In the genomic region with DNA sequence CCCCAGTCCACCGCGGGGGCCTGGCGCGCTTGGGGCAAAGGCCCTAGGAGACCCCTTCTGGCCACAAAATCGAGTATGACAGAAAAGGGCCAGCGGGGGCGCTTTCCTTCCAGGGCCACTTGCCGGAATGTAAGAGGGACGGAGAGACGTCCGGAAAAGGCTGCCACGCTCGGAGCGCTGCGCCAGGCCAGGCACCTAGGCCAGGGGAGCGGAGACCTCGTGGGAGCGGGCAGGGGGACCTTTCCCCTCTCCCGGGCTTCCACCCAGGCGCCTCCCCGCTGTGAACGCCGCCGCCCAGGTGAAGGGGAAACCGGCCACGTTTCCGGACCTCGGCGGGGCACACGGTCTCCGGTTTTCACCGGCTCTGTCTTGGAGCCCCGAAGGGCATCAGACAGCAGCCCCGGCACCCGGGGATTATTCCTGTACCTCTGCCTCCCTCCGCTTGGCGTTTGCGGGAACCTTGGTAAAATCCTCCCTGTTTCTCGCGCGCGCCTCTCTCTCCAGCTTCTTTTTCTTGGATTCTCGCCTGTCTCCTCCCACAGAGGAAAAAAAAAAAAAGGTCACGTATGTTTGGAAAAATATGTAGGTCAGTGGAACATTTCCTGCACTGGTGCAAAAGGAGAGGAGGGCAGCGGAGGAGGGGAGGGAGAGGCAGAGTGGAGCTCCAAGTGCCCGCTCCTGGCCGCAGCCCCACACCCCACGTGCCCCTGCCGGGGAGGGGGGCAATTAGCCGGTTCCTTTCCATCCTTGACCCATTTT, we compare ENCODE assay signal across 1 cellular context.
TF ChIP-seq lines count a peak whose summit lies in the region.

No MANE protein-coding gene starts in this region.

TF ChIP-seq in HepG2, 621 proteins besides CTCF, POLR2A, EP300 and RAD21 (continued from another document and continues in another):
- TF ChIP-seq PLSCR1 (CRISPR knock-in tag; IDR thresholded peaks at IDR 0.05; ENCODE audit: borderline replicate concordance) (no peak), ISL2 (CRISPR knock-in tag; IDR thresholded peaks at IDR 0.05) (peak; percentile 69), ASH2L (IDR thresholded peaks at IDR 0.05; ENCODE audit: insufficient read length, low read depth, low read length) (peak; percentile 79), THAP7 (CRISPR knock-in tag; IDR thresholded peaks at IDR 0.05) (no peak), ZNF20 (CRISPR knock-in tag; IDR thresholded peaks at IDR 0.05) (no peak), ZNF101 (CRISPR knock-in tag; IDR thresholded peaks at IDR 0.05; ENCODE audit: borderline replicate concordance, low read depth) (peak; percentile 62; the same call in 1 of the 2 replicates), PLRG1 (conservative IDR thresholded peaks at IDR 0.05) (no peak), ZKSCAN8 (CRISPR knock-in tag; IDR thresholded peaks at IDR 0.05; ENCODE audit: borderline replicate concordance) (peak; percentile 37; the same call in 1 of the 2 replicates), TEAD2 (CRISPR knock-in tag; IDR thresholded peaks at IDR 0.05) (no peak), HNRNPLL (IDR thresholded peaks at IDR 0.05; ENCODE audit: low read depth, low read length, poor library complexity, severe bottlenecking) (peak; percentile 88), ZNF713 (CRISPR knock-in tag; IDR thresholded peaks at IDR 0.05) (no peak), HMG20B (CRISPR knock-in tag; conservative IDR thresholded peaks at IDR 0.05) (no peak), ZFP1 (CRISPR knock-in tag; IDR thresholded peaks at IDR 0.05) (no peak), TEAD3 (CRISPR knock-in tag; optimal IDR thresholded peaks at IDR 0.05; ENCODE audit: borderline replicate concordance) (peak; percentile 87), GRHL1 (CRISPR knock-in tag; conservative IDR thresholded peaks at IDR 0.05) (no peak), MAFG (CRISPR knock-in tag; IDR thresholded peaks at IDR 0.05) (no peak), JUND (CRISPR knock-in tag; IDR thresholded peaks at IDR 0.05) (no peak), PRDM10 (CRISPR knock-in tag; IDR thresholded peaks at IDR 0.05; ENCODE audit: low read depth) (no peak; the same call in 1 of the 2 replicates), TFAP4 (IDR thresholded peaks at IDR 0.05; ENCODE audit: borderline replicate concordance, low read depth) (peak; percentile 15; the same call in 1 of the 2 replicates), ZNF883 (CRISPR knock-in tag; IDR thresholded peaks at IDR 0.05; ENCODE audit: not compliant biosample characterization) (peak; percentile 82), ZNF510 (CRISPR knock-in tag; IDR thresholded peaks at IDR 0.05; ENCODE audit: low read depth) (peak; percentile 94), ZNF616 (CRISPR knock-in tag; IDR thresholded peaks at IDR 0.05; ENCODE audit: low read depth) (no peak; the same call in 1 of the 2 replicates), ZNF562 (CRISPR knock-in tag; IDR thresholded peaks at IDR 0.05; ENCODE audit: borderline replicate concordance) (no peak), SUZ12 (IDR thresholded peaks at IDR 0.05; ENCODE audit: low read depth, low read length) (no peak), ZNF280D (CRISPR knock-in tag; IDR thresholded peaks at IDR 0.05) (peak; percentile 94), ATRX (CRISPR knock-in tag; IDR thresholded peaks at IDR 0.05; ENCODE audit: borderline replicate concordance) (no peak), ZNF33A (CRISPR knock-in tag; IDR thresholded peaks at IDR 0.05; ENCODE audit: borderline replicate concordance) (no peak), PRDM15 (CRISPR knock-in tag; IDR thresholded peaks at IDR 0.05) (peak; percentile 75; the same call in 1 of the 2 replicates), RBAK (CRISPR knock-in tag; IDR thresholded peaks at IDR 0.05) (no peak)
- TF ChIP-seq, protein P1, sequence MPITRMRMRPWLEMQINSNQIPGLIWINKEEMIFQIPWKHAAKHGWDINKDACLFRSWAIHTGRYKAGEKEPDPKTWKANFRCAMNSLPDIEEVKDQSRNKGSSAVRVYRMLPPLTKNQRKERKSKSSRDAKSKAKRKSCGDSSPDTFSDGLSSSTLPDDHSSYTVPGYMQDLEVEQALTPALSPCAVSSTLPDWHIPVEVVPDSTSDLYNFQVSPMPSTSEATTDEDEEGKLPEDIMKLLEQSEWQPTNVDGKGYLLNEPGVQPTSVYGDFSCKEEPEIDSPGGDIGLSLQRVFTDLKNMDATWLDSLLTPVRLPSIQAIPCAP (CRISPR knock-in tag; IDR thresholded peaks at IDR 0.05; ENCODE audit: low read depth) = 0 out of 2 replicates have a peak, but pooled peaks have one; percentile 69
- TF ChIP-seq, protein P2, sequence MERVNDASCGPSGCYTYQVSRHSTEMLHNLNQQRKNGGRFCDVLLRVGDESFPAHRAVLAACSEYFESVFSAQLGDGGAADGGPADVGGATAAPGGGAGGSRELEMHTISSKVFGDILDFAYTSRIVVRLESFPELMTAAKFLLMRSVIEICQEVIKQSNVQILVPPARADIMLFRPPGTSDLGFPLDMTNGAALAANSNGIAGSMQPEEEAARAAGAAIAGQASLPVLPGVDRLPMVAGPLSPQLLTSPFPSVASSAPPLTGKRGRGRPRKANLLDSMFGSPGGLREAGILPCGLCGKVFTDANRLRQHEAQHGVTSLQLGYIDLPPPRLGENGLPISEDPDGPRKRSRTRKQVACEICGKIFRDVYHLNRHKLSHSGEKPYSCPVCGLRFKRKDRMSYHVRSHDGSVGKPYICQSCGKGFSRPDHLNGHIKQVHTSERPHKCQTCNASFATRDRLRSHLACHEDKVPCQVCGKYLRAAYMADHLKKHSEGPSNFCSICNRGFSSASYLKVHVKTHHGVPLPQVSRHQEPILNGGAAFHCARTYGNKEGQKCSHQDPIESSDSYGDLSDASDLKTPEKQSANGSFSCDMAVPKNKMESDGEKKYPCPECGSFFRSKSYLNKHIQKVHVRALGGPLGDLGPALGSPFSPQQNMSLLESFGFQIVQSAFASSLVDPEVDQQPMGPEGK (CRISPR knock-in tag; IDR thresholded peaks at IDR 0.05) = peak; percentile 86
- TF ChIP-seq, protein P3, sequence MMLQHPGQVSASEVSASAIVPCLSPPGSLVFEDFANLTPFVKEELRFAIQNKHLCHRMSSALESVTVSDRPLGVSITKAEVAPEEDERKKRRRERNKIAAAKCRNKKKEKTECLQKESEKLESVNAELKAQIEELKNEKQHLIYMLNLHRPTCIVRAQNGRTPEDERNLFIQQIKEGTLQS (CRISPR knock-in tag; IDR thresholded peaks at IDR 0.05) = no peak
- TF ChIP-seq, protein P4, sequence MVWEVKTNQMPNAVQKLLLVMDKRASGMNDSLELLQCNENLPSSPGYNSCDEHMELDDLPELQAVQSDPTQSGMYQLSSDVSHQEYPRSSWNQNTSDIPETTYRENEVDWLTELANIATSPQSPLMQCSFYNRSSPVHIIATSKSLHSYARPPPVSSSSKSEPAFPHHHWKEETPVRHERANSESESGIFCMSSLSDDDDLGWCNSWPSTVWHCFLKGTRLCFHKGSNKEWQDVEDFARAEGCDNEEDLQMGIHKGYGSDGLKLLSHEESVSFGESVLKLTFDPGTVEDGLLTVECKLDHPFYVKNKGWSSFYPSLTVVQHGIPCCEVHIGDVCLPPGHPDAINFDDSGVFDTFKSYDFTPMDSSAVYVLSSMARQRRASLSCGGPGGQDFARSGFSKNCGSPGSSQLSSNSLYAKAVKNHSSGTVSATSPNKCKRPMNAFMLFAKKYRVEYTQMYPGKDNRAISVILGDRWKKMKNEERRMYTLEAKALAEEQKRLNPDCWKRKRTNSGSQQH (CRISPR knock-in tag; IDR thresholded peaks at IDR 0.05; ENCODE audit: low read depth) = no peak; the same call in 1 of the 2 replicates
